8 cellular contexts compared by ENCODE assay signal in the genomic region with DNA sequence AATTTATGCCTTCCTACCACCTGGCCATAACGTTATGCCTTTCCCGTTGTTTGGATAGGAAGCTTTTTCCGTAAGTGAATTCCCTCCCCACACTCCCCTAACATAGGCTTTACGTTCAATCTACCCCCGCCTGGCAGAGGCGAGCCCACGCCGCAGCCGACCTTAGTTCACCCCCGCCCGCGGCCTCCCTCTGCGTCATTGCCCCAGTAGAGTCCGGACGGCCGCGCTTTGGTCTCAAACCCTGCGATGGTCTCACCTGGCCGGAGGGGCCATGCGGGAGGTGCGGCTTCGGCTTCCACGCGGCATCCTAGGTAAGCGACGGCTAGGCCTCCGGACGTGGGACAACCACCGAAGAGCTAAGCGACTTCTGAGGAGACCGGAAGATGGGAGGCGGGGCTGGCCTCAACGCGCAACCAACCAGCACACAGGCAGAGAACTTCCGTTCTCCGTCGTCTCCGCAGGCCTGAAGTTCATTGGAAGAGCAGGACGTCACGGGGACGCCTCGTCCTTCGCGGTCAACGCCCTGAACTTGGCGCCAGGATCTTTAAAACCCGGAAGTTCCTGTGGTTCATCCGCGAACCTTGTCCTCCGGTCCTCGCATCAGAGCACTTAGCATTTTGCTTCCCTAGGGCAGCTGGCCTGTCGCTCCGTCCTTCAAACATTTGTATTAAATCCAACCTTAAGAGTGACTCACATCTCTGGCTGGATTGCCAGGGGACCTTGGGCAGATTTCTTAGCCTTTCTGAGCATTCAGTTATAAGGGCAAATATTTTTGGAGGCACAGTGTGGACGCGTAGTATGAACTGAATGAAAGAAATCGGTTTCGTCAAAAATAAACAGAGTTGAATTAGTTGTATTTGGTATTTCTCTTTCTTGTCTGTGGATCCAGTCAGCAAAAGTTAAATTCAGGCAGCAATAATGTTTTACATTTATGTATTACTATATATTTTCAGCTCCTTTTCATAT. TPM values are rescaled to one million over a fixed set of nuclear protein-coding genes. Genes with fewer than 3 reads are reported as not detected.
DNase-seq lines count a peak whose midpoint lies in the region; ATAC-seq and TF ChIP-seq lines count a peak whose summit lies in the region.

A gene with protein sequence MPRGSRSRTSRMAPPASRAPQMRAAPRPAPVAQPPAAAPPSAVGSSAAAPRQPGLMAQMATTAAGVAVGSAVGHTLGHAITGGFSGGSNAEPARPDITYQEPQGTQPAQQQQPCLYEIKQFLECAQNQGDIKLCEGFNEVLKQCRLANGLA (minus strand): TSS at position 369 of the 966 bp plus-strand sequence. CDS start 63 bp downstream, at position 306.

- peaks cover 19% of the 10 kb centered on the region for H3K36me3 Mint-ChIP-seq in HFFc6 (ENCODE audit: low read depth)

- peak within 1 kb of the TSS; percentile 85 for H3K27ac ChIP-seq in foreskin keratinocyte
- H3K27ac ChIP-seq in suprapubic skin = peak within 1 kb of the TSS; percentile 94

- H3K4me1 Mint-ChIP-seq in HFFc6 (ENCODE audit: low read depth) = peaks cover 16% of the 10 kb centered on the region

- no peaks in the 10 kb centered on the region for H3K4me1 ChIP-seq in foreskin keratinocyte
- H3K4me1 ChIP-seq in suprapubic skin = peaks cover 15% of the 10 kb centered on the region

- in situ Hi-C loops in SK-MEL-5 (cut with HindIII; ENCODE audit: low pct_unique_long_range_greater_than_20kb, low sequenced_read_pairs) = no loop called here

- WGBS in suprapubic skin = 4% methylated on average over 37 of the region's 57 CpGs

- peak within 1 kb of the TSS; percentile 82 for H3K4me3 ChIP-seq in suprapubic skin

- H3K27me3 ChIP-seq in foreskin keratinocyte (no peaks in the 10 kb centered on the region), suprapubic skin (no peaks in the 10 kb centered on the region)

- no peaks in the 10 kb centered on the region for H3K9me3 ChIP-seq in suprapubic skin

- peak within 1 kb of the TSS; percentile 100 for H3K4me3 Mint-ChIP-seq in HFFc6

- DNase-seq in GM04503 (ENCODE audit: low read depth) (peak; percentile 95), HFFc6 (peak; percentile 98), NAMALWA (ENCODE audit: low spot score) (peak; percentile 100), SK-MEL-5 (ENCODE audit: low read depth, low spot score) (peak; percentile 100), foreskin keratinocyte (peak; percentile 94 to 97), occipital lobe (lab: John Stamatoyannopoulos, UW) (peak; percentile 96), suprapubic skin (ENCODE audit: low spot score in 2 of 2) (peak; percentile 98)
- peak; percentile 63 to 86 (median 80) for DNase-seq in activated naive CD4-positive, alpha-beta T cell (lab: John Stamatoyannopoulos, UW)

- H3K27me3 Mint-ChIP-seq in HFFc6 (ENCODE audit: insufficient read depth) = no peaks in the 10 kb centered on the region; the same call in 1 of the 2 replicates

- TF ChIP-seq CTCF in HFFc6 (IDR thresholded peaks at IDR 0.05) = no peak
- no peak for TF ChIP-seq CTCF in foreskin keratinocyte (conservative IDR thresholded peaks at IDR 0.05)
- no peak for TF ChIP-seq CTCF in suprapubic skin (IDR thresholded peaks at IDR 0.05)

- H3K9me3 Mint-ChIP-seq in HFFc6 = no peaks in the 10 kb centered on the region

- peak; percentile 70 to 96 for TF ChIP-seq POLR2A in suprapubic skin (IDR thresholded peaks at IDR 0.05)

- peak within 1 kb of the TSS; percentile 99 for H3K27ac Mint-ChIP-seq in HFFc6

- ATAC-seq in foreskin keratinocyte = peak; percentile 99

- no peak for TF ChIP-seq EP300 in suprapubic skin (IDR thresholded peaks at IDR 0.05)

- peaks cover 30% of the 10 kb centered on the region for H3K36me3 ChIP-seq in suprapubic skin

RNA-seq across cellular contexts. Expression of the gene that starts here (rescaled TPM):
- total RNA-seq in HFFc6 (2021; fragmentation: NEBNext Ultra II Directional; extraction: Animal tissue kit (Norgen Biotek cat#: 25700)) = 100 to 1,000 TPM; 386 to 430 (median 398) TPM
- total RNA-seq in SK-MEL-5 (2014; rRNA removed; shearing (Covaris generic)) = 754 and 796 TPM in 2 replicates
- 688 and 856 TPM in 2 replicates for polyA plus RNA-seq in SK-MEL-5 (2015; cell fraction: cytosol; rRNA removed)
- 109 and 131 TPM in 2 replicates for polyA plus RNA-seq in SK-MEL-5 (2015; cell fraction: nucleus; rRNA removed)
- total RNA-seq in foreskin keratinocyte (536 and 559 TPM in 2 replicates), occipital lobe (158 TPM), suprapubic skin (100 to 1,000 TPM; 192 to 382 (median 301) TPM)
- polyA plus RNA-seq in foreskin keratinocyte = 694 and 786 TPM in 2 replicates

Comparison
In these comparisons a context has a peak if more than half of its experiments do, and no peak if none do; other contexts are left out.
1. Peak in every context shown above with its lines: DNase-seq, ATAC-seq, H3K4me3 ChIP-seq and H3K27ac ChIP-seq.